Comparison of ENCODE assay signal across 8 cellular contexts in genomic region chr7:100158229-100159098, GRCh38. TPM values are rescaled to one million over a fixed set of nuclear protein-coding genes. Genes with fewer than 3 reads are reported as not detected.
A peak's percentile ranks its signal among the peaks of the same experiment; 100 is the strongest.
DNase-seq lines count a peak whose midpoint lies in the region; ATAC-seq, FAIRE-seq and TF ChIP-seq lines count a peak whose summit lies in the region.

Gene TRAPPC14, minus strand, starts transcription at chr7:100158723. Its CDS starts 224 bp downstream, at chr7:100158499.

- ATAC-seq in GM18907 (IDR thresholded peaks at IDR 0.05; ENCODE audit: unreplicated experiment) = peak; percentile 64
- peak; percentile 69 for ATAC-seq in HG03342 (IDR thresholded peaks at IDR 0.05; ENCODE audit: unreplicated experiment)
- peak; percentile 83 for ATAC-seq in central memory CD8-positive, alpha-beta T cell (replicated peaks; ENCODE audit: extremely low read depth, poor library complexity, severe bottlenecking)

- peaks cover 7% of the 10 kb centered on the region for H4K20me1 ChIP-seq in keratinocyte (ENCODE audit: control insufficient read depth, extremely low read depth, insufficient read depth, low read length)

- H3K27ac Mint-ChIP-seq in central memory CD8-positive, alpha-beta T cell (ENCODE audit: low read depth) = peak within 1 kb of the TSS; percentile 62

- peak within 1 kb of the TSS; percentile 82 for H3K4me2 ChIP-seq in keratinocyte (ENCODE audit: control insufficient read depth, extremely low read depth, insufficient read depth, low read depth, low read length)

- H3K4me3 ChIP-seq in ACC112 (ENCODE audit: low read depth, low read length) (peak within 1 kb of the TSS; percentile 96), keratinocyte (ENCODE audit: control insufficient read depth in 2 of 3, extremely low read depth in 1 of 3, insufficient read depth in 2 of 3, low read depth in 1 of 3, low read length in 3 of 3) (peak within 1 kb of the TSS; percentile 63 to 91 (median 70))

- peak within 1 kb of the TSS; percentile 78 for H3K4me3 Mint-ChIP-seq in central memory CD8-positive, alpha-beta T cell

- dilution Hi-C loops in keratinocyte (cut with MboI; ENCODE audit: extremely low pct_ligation_motif_present, low sequenced_read_pairs) = no loop called here

- H2AFZ ChIP-seq in ACC112 (ENCODE audit: low read length, unreplicated experiment) (peak within 1 kb of the TSS; percentile 86), keratinocyte (ENCODE audit: control insufficient read depth, low read length) (peak within 1 kb of the TSS; percentile 68)

- H3K9me1 ChIP-seq in keratinocyte (ENCODE audit: control insufficient read depth, extremely low read depth, insufficient read depth, low read length) = peaks cover 2% of the 10 kb centered on the region

- H3K9me3 ChIP-seq in keratinocyte (ENCODE audit: control insufficient read depth, low read depth, low read length) = no peaks in the 10 kb centered on the region

- H3K27me3 ChIP-seq in ACC112 (ENCODE audit: insufficient read depth, low read length) (no peaks in the 10 kb centered on the region), keratinocyte (ENCODE audit: control insufficient read depth, extremely low read depth, insufficient read depth, low read length) (no peaks in the 10 kb centered on the region)

- TF ChIP-seq CTCF in keratinocyte (optimal IDR thresholded peaks at IDR 0.05 in 1 of 3, IDR thresholded peaks at IDR 0.05 in 1 of 3, conservative IDR thresholded peaks at IDR 0.05 in 1 of 3; ENCODE audit: extremely low read depth in 1 of 3, insufficient read depth in 2 of 3, low read length in 3 of 3) = no peak

- H3K4me1 ChIP-seq in ACC112 (ENCODE audit: control insufficient read depth, insufficient read depth, low read length, unreplicated experiment) (peaks cover 22% of the 10 kb centered on the region), keratinocyte (ENCODE audit: control insufficient read depth, extremely low read depth, insufficient read depth, low read length) (peaks cover 27% of the 10 kb centered on the region)

- peak; percentile 66 for DNase-seq in NCI-H460 (ENCODE audit: extremely low read depth, low read depth)
- peak; percentile 84 for DNase-seq in activated CD4-positive, alpha-beta T cell treated with anti-CD3 and anti-CD28 coated beads for 1 hour
- DNase-seq in central memory CD8-positive, alpha-beta T cell (ENCODE audit: low spot score in 2 of 2) = peak; percentile 75 to 83
- no peak for DNase-seq in keratinocyte (ENCODE audit: low read depth, low spot score)
- peak; percentile 80 to 95 (median 89) for DNase-seq in stimulated activated CD4-positive, alpha-beta T cell treated with anti-CD3 and anti-CD28 coated beads, Interleukin-12 subunit alpha, Interleukin-12 subunit beta, amount 100 ng/mL, for 48 hours (ENCODE audit: low read depth in 2 of 3, low spot score in 1 of 3)

- FAIRE-seq in keratinocyte (lab: Jason Lieb, UNC) = no peak

- H3K36me3 Mint-ChIP-seq in central memory CD8-positive, alpha-beta T cell (ENCODE audit: insufficient read depth) = peaks cover 11% of the 10 kb centered on the region

- H3K36me3 ChIP-seq in ACC112 (ENCODE audit: insufficient read depth, low read length) (no peaks in the 10 kb centered on the region; the same call in 1 of the 2 replicates), keratinocyte (ENCODE audit: control insufficient read depth in 2 of 2, extremely low read depth in 1 of 2, insufficient read depth in 2 of 2, low read length in 2 of 2) (peaks cover 15 to 28% of the 10 kb centered on the region in 2 experiments)

- no peaks in the 10 kb centered on the region for H3K9me3 Mint-ChIP-seq in central memory CD8-positive, alpha-beta T cell

- peaks cover 30% of the 10 kb centered on the region for H3K4me1 Mint-ChIP-seq in central memory CD8-positive, alpha-beta T cell

- peak within 1 kb of the TSS; percentile 79 for H3K9ac ChIP-seq in keratinocyte (ENCODE audit: control insufficient read depth, extremely low read depth, insufficient read depth, low read length)

- H3K27me3 Mint-ChIP-seq in central memory CD8-positive, alpha-beta T cell = no peaks in the 10 kb centered on the region

- peak within 1 kb of the TSS; percentile 41; the same call in 1 of the 2 replicates for H3K27ac ChIP-seq in ACC112 (ENCODE audit: low read depth, low read length)
- H3K27ac ChIP-seq in keratinocyte (ENCODE audit: control insufficient read depth, insufficient read depth, low read length) = peak within 1 kb of the TSS; percentile 54

- H3K79me2 ChIP-seq in ACC112 (ENCODE audit: control insufficient read depth, insufficient read depth, low read length, unreplicated experiment) = peaks cover 12% of the 10 kb centered on the region
- peaks cover 5% of the 10 kb centered on the region for H3K79me2 ChIP-seq in keratinocyte (ENCODE audit: control insufficient read depth, insufficient read depth, low read length)

RNA-seq across cellular contexts. Expression of gene TRAPPC14, which starts in this region (rescaled TPM):
- 5.7 and 10.2 TPM in 2 replicates for total RNA-seq in NCI-H460 (2014; rRNA removed; shearing (Covaris generic))
- polyA plus RNA-seq in NCI-H460 (2014; cell fraction: nucleus; rRNA removed) = 48.6 and 48.9 TPM in 2 replicates
- 3.1 to 4.7 TPM (median 4.4 TPM) in 3 replicates for polyA plus RNA-seq in keratinocyte
- polyA plus RNA-seq in keratinocyte (2011; ENCODE audit: low read depth) = 1.3 TPM
- polyA plus RNA-seq in keratinocyte (2011; cell fraction: cytosol; rRNA removed) = 2.7 and 5.3 TPM in 2 replicates
- 26.4 and 35.9 TPM in 2 replicates for polyA plus RNA-seq in keratinocyte (2011; cell fraction: nucleus; rRNA removed)
- polyA plus RNA-seq in keratinocyte (2012; ENCODE audit: low replicate concordance) = 11.9 and 13.0 TPM in 2 replicates
- polyA minus RNA-seq in keratinocyte = 4.6 to 13.4 TPM (median 9.9 TPM) in 3 replicates
- 8.4 TPM for polyA minus RNA-seq in keratinocyte (2011; cell fraction: cytosol; rRNA and poly(A)+ RNA removed)
- polyA minus RNA-seq in keratinocyte (2011; cell fraction: nucleus; rRNA and poly(A)+ RNA removed) = 6.6 and 7.8 TPM in 2 replicates
